Comparison of ENCODE assay signal across 1 cellular context in the genomic region with DNA sequence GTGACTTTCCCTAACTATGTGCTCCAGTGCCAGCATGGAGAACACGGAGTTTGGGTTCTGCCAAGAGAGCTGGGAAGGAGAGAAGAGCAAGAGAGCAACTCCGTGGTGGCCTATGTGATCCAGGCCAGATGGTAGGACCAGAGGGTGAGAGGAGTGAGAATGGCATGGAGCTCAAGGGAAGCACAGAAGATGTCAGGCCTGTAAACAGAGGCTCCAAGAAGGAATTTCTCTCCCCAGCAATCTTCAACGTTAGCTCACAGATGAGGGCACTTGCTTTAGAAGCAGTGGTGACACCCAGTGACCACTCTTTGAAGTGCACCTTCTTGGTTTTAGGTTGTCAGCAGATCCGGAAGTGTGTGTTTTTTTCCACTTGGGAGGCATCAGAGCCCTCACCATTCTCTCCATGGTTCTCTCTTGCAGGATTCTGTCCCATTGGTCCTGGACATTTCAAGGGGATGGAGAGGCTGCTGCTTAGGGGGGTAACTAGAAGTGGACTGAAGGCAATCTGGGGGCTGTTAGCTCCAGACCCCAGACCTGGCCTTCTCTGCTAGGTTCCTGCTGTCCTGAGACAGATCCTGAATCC.
TF ChIP-seq lines count a peak whose summit lies in the region.

No MANE protein-coding gene starts in this region.

TF ChIP-seq in K562, 482 proteins besides CTCF, POLR2A, EP300 and RAD21 (continued from another document and continues in another):
- TF ChIP-seq, protein P1, sequence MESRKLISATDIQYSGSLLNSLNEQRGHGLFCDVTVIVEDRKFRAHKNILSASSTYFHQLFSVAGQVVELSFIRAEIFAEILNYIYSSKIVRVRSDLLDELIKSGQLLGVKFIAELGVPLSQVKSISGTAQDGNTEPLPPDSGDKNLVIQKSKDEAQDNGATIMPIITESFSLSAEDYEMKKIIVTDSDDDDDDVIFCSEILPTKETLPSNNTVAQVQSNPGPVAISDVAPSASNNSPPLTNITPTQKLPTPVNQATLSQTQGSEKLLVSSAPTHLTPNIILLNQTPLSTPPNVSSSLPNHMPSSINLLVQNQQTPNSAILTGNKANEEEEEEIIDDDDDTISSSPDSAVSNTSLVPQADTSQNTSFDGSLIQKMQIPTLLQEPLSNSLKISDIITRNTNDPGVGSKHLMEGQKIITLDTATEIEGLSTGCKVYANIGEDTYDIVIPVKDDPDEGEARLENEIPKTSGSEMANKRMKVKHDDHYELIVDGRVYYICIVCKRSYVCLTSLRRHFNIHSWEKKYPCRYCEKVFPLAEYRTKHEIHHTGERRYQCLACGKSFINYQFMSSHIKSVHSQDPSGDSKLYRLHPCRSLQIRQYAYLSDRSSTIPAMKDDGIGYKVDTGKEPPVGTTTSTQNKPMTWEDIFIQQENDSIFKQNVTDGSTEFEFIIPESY (CRISPR knock-in tag; IDR thresholded peaks at IDR 0.05), result no peak
- 0 out of 2 replicates have a peak, but pooled peaks have one; percentile 25 for TF ChIP-seq HCFC1 (IDR thresholded peaks at IDR 0.05; ENCODE audit: low read depth, low read length)
- TF ChIP-seq EZH2 (IDR thresholded peaks at IDR 0.05; ENCODE audit: borderline replicate concordance, low read depth, low read length), result no peak
- peak; percentile 41; the same call in 1 of the 2 replicates for TF ChIP-seq L3MBTL2 (IDR thresholded peaks at IDR 0.05)
- no peak for TF ChIP-seq NR2C2 (CRISPR knock-in tag; IDR thresholded peaks at IDR 0.05)
- TF ChIP-seq NR2C2 (tag; IDR thresholded peaks at IDR 0.05), result no peak
- TF ChIP-seq ZNF324 (CRISPR knock-in tag; IDR thresholded peaks at IDR 0.05), result no peak
- no peak for TF ChIP-seq ZEB2 (IDR thresholded peaks at IDR 0.05)
- no peak for TF ChIP-seq ZNF583 (CRISPR knock-in tag; IDR thresholded peaks at IDR 0.05)
- TF ChIP-seq NCOA6 (IDR thresholded peaks at IDR 0.05), result no peak
- TF ChIP-seq ZNF830 (CRISPR knock-in tag; IDR thresholded peaks at IDR 0.05), result no peak
- TF ChIP-seq, protein P2, sequence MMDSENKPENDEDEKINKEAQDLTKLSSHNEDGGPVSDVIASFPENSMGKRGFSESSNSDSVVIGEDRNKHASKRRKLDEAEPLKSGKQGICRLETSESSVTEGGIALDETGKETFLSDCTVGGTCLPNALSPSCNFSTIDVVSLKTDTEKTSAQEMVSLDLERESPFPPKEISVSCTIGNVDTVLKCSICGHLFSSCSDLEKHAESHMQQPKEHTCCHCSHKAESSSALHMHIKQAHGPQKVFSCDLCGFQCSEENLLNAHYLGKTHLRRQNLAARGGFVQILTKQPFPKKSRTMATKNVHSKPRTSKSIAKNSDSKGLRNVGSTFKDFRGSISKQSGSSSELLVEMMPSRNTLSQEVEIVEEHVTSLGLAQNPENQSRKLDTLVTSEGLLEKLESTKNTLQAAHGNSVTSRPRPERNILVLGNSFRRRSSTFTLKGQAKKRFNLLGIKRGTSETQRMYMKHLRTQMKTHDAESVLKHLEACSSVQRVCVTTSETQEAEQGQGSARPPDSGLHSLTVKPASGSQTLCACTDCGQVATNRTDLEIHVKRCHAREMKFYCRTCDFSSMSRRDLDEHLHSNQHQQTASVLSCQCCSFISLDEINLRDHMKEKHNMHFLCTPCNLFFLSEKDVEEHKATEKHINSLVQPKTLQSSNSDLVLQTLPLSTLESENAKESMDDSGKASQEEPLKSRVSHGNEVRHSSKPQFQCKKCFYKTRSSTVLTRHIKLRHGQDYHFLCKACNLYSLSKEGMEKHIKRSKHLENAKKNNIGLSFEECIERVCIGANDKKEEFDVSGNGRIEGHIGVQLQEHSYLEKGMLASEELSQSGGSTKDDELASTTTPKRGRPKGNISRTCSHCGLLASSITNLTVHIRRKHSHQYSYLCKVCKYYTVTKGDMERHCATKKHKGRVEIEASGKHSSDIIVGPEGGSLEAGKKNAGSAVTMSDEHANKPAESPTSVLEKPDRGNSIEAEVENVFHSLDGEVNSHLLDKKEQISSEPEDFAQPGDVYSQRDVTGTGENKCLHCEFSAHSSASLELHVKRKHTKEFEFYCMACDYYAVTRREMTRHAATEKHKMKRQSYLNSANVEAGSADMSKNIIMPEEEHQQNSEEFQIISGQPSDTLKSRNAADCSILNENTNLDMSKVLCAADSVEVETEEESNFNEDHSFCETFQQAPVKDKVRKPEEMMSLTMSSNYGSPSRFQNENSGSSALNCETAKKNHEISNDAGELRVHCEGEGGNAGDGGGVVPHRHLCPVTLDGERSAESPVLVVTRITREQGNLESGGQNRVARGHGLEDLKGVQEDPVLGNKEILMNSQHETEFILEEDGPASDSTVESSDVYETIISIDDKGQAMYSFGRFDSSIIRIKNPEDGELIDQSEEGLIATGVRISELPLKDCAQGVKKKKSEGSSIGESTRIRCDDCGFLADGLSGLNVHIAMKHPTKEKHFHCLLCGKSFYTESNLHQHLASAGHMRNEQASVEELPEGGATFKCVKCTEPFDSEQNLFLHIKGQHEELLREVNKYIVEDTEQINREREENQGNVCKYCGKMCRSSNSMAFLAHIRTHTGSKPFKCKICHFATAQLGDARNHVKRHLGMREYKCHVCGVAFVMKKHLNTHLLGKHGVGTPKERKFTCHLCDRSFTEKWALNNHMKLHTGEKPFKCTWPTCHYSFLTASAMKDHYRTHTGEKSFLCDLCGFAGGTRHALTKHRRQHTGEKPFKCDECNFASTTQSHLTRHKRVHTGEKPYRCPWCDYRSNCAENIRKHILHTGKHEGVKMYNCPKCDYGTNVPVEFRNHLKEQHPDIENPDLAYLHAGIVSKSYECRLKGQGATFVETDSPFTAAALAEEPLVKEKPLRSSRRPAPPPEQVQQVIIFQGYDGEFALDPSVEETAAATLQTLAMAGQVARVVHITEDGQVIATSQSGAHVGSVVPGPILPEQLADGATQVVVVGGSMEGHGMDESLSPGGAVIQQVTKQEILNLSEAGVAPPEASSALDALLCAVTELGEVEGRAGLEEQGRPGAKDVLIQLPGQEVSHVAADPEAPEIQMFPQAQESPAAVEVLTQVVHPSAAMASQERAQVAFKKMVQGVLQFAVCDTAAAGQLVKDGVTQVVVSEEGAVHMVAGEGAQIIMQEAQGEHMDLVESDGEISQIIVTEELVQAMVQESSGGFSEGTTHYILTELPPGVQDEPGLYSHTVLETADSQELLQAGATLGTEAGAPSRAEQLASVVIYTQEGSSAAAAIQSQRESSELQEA (IDR thresholded peaks at IDR 0.05; ENCODE audit: low read depth), result no peak
- TF ChIP-seq ZNF668 (CRISPR knock-in tag; IDR thresholded peaks at IDR 0.05), result no peak
- TF ChIP-seq ZC3H8 (IDR thresholded peaks at IDR 0.05), result no peak
- no peak for TF ChIP-seq ZNF184 (CRISPR knock-in tag; IDR thresholded peaks at IDR 0.05)
- TF ChIP-seq ELF4 (CRISPR knock-in tag; IDR thresholded peaks at IDR 0.05), result 0 out of 2 replicates have a peak, but pooled peaks have one; percentile 67
- TF ChIP-seq THAP7 (CRISPR knock-in tag; IDR thresholded peaks at IDR 0.05), result no peak
- TF ChIP-seq, protein P3, sequence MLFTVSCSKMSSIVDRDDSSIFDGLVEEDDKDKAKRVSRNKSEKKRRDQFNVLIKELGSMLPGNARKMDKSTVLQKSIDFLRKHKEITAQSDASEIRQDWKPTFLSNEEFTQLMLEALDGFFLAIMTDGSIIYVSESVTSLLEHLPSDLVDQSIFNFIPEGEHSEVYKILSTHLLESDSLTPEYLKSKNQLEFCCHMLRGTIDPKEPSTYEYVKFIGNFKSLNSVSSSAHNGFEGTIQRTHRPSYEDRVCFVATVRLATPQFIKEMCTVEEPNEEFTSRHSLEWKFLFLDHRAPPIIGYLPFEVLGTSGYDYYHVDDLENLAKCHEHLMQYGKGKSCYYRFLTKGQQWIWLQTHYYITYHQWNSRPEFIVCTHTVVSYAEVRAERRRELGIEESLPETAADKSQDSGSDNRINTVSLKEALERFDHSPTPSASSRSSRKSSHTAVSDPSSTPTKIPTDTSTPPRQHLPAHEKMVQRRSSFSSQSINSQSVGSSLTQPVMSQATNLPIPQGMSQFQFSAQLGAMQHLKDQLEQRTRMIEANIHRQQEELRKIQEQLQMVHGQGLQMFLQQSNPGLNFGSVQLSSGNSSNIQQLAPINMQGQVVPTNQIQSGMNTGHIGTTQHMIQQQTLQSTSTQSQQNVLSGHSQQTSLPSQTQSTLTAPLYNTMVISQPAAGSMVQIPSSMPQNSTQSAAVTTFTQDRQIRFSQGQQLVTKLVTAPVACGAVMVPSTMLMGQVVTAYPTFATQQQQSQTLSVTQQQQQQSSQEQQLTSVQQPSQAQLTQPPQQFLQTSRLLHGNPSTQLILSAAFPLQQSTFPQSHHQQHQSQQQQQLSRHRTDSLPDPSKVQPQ (CRISPR knock-in tag; IDR thresholded peaks at IDR 0.05; ENCODE audit: borderline replicate concordance), result no peak
- TF ChIP-seq ZSCAN32 (CRISPR knock-in tag; IDR thresholded peaks at IDR 0.05), result no peak
- no peak for TF ChIP-seq HDAC8 (tag; IDR thresholded peaks at IDR 0.05)
- TF ChIP-seq RBBP5 (IDR thresholded peaks at IDR 0.05; ENCODE audit: borderline replicate concordance, insufficient read depth, low read length, poor library complexity, severe bottlenecking), result no peak
- TF ChIP-seq TGIF2 (CRISPR knock-in tag; IDR thresholded peaks at IDR 0.05), result no peak
- no peak for TF ChIP-seq ZNF23 (CRISPR knock-in tag; IDR thresholded peaks at IDR 0.05)
- no peak for TF ChIP-seq NR4A1 (CRISPR knock-in tag; IDR thresholded peaks at IDR 0.05)
- no peak for TF ChIP-seq NR4A1 (tag; IDR thresholded peaks at IDR 0.05)
- TF ChIP-seq TEAD1 (CRISPR knock-in tag; IDR thresholded peaks at IDR 0.05), result no peak
- TF ChIP-seq, protein P4, sequence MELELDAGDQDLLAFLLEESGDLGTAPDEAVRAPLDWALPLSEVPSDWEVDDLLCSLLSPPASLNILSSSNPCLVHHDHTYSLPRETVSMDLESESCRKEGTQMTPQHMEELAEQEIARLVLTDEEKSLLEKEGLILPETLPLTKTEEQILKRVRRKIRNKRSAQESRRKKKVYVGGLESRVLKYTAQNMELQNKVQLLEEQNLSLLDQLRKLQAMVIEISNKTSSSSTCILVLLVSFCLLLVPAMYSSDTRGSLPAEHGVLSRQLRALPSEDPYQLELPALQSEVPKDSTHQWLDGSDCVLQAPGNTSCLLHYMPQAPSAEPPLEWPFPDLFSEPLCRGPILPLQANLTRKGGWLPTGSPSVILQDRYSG (tag; conservative IDR thresholded peaks at IDR 0.05; ENCODE audit: low read depth), result no peak
- no peak for TF ChIP-seq DNMT1 (IDR thresholded peaks at IDR 0.05)
- TF ChIP-seq ZKSCAN3 (CRISPR knock-in tag; IDR thresholded peaks at IDR 0.05), result no peak
- TF ChIP-seq POLR2G (IDR thresholded peaks at IDR 0.05; ENCODE audit: low read depth, low read length), result no peak
- no peak for TF ChIP-seq NR2C1 (IDR thresholded peaks at IDR 0.05)
- no peak for TF ChIP-seq NR2C1 (tag; IDR thresholded peaks at IDR 0.05)
- TF ChIP-seq PML (IDR thresholded peaks at IDR 0.05; ENCODE audit: low read length), result no peak
- TF ChIP-seq KLF1 (tag; IDR thresholded peaks at IDR 0.05), result no peak
- no peak for TF ChIP-seq ZBTB8A (IDR thresholded peaks at IDR 0.05; ENCODE audit: partially characterized antibody)
- no peak for TF ChIP-seq ZNF263 (CRISPR knock-in tag; IDR thresholded peaks at IDR 0.05; ENCODE audit: borderline replicate concordance)
- TF ChIP-seq ZNF24 (IDR thresholded peaks at IDR 0.05), result 0 out of 2 replicates have a peak, but pooled peaks have one; percentile 12
- no peak for TF ChIP-seq USF2 (CRISPR knock-in tag; IDR thresholded peaks at IDR 0.05)
- TF ChIP-seq ZNF589 (CRISPR knock-in tag; IDR thresholded peaks at IDR 0.05; ENCODE audit: low read depth), result 0 out of 2 replicates have a peak, but pooled peaks have one; percentile 46
- 0 out of 2 replicates have a peak, but pooled peaks have one; percentile 33 for TF ChIP-seq GABPB1 (CRISPR knock-in tag; IDR thresholded peaks at IDR 0.05)
